1 cellular context compared by ENCODE assay signal in the genomic region with DNA sequence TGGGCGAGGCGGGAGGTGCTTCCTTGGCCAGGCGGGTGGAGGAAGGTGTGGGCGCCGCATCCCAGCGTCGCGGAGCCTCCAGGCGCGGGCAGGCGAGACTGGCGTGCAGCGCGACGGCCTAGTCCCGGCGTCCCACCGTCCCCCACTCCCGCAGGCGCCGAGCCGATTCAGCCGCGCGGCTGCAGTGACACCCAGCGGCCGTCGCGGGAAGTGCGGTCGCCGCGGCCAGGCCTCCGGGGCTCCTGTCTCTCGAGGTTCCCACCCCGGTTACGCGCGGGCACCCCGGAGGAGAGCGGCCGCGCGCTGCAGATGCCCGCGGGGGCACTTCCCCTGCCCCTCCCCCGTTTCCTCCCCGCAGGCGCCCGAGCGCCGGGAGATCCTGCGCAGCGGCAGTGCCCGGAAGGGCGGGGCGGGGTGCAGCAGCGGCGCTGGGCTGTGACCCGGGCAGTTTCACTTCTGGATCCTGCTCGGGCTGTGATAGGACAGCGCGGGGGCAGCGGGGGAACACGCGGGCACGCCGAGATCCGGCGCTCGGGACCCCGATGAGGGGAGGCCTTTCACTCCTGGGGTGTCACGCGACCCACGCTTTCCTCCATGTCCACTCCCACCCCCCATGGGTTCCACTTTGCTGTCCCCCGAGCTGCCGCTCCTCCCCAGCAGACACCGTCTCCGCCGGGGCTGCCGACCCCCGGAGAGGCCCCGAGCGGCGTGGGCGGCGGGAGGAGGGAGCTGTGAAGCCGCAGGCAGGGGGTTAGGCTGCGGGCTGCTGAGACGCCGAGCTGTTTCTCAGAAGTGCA.
A peak's percentile ranks its signal among the peaks of the same experiment; 100 is the strongest.
TF ChIP-seq lines count a peak whose summit lies in the region.

No MANE protein-coding gene starts in this region.

TF ChIP-seq in HepG2, 621 proteins besides CTCF, POLR2A, EP300 and RAD21 (continued from another document and continues in another):
- peak; percentile 52; the same call in 1 of the 2 replicates for TF ChIP-seq ZNF737 (CRISPR knock-in tag; IDR thresholded peaks at IDR 0.05; ENCODE audit: borderline replicate concordance)
- no peak for TF ChIP-seq NR2F2 (IDR thresholded peaks at IDR 0.05; ENCODE audit: borderline replicate concordance, low read depth)
- TF ChIP-seq SOX6 (IDR thresholded peaks at IDR 0.05), result no peak
- TF ChIP-seq SOX6 (CRISPR knock-in tag; IDR thresholded peaks at IDR 0.05), result peak; percentile 72
- peak; percentile 59; the same call in 1 of the 2 replicates for TF ChIP-seq SIN3A (IDR thresholded peaks at IDR 0.05; ENCODE audit: borderline replicate concordance, low read depth, low read length)
- TF ChIP-seq RFXAP (CRISPR knock-in tag; IDR thresholded peaks at IDR 0.05; ENCODE audit: borderline replicate concordance), result peak; percentile 91; the same call in 1 of the 2 replicates
- peak; percentile 73 for TF ChIP-seq PHF8 (CRISPR knock-in tag; IDR thresholded peaks at IDR 0.05)
- peak; percentile 94 for TF ChIP-seq ZSCAN20 (CRISPR knock-in tag; IDR thresholded peaks at IDR 0.05; ENCODE audit: borderline replicate concordance)
- TF ChIP-seq CHD2 (IDR thresholded peaks at IDR 0.05; ENCODE audit: low read depth, low read length), result no peak
- TF ChIP-seq TBX3 (IDR thresholded peaks at IDR 0.05; ENCODE audit: borderline replicate concordance), result no peak; the same call in 1 of the 2 replicates
- TF ChIP-seq ZNF75D (CRISPR knock-in tag; IDR thresholded peaks at IDR 0.05; ENCODE audit: borderline replicate concordance), result no peak
- TF ChIP-seq HMG20B (CRISPR knock-in tag; conservative IDR thresholded peaks at IDR 0.05), result peak; percentile 63; the same call in 1 of the 2 replicates
- TF ChIP-seq, protein P1, sequence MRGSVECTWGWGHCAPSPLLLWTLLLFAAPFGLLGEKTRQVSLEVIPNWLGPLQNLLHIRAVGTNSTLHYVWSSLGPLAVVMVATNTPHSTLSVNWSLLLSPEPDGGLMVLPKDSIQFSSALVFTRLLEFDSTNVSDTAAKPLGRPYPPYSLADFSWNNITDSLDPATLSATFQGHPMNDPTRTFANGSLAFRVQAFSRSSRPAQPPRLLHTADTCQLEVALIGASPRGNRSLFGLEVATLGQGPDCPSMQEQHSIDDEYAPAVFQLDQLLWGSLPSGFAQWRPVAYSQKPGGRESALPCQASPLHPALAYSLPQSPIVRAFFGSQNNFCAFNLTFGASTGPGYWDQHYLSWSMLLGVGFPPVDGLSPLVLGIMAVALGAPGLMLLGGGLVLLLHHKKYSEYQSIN (CRISPR knock-in tag; IDR thresholded peaks at IDR 0.05; ENCODE audit: borderline replicate concordance), result no peak
- TF ChIP-seq PAWR (CRISPR knock-in tag; IDR thresholded peaks at IDR 0.05; ENCODE audit: borderline replicate concordance), result peak; percentile 86; the same call in 1 of the 2 replicates
- TF ChIP-seq ZNF652 (CRISPR knock-in tag; IDR thresholded peaks at IDR 0.05; ENCODE audit: borderline replicate concordance, low read depth), result no peak
- TF ChIP-seq FOSL1 (CRISPR knock-in tag; IDR thresholded peaks at IDR 0.05; ENCODE audit: borderline replicate concordance), result no peak; the same call in 1 of the 2 replicates
- peak; percentile 89; the same call in 1 of the 2 replicates for TF ChIP-seq TBX2 (CRISPR knock-in tag; IDR thresholded peaks at IDR 0.05; ENCODE audit: borderline replicate concordance)
- TF ChIP-seq, protein P2, sequence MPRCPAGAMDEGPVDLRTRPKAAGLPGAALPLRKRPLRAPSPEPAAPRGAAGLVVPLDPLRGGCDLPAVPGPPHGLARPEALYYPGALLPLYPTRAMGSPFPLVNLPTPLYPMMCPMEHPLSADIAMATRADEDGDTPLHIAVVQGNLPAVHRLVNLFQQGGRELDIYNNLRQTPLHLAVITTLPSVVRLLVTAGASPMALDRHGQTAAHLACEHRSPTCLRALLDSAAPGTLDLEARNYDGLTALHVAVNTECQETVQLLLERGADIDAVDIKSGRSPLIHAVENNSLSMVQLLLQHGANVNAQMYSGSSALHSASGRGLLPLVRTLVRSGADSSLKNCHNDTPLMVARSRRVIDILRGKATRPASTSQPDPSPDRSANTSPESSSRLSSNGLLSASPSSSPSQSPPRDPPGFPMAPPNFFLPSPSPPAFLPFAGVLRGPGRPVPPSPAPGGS (CRISPR knock-in tag; IDR thresholded peaks at IDR 0.05), result peak; percentile 80; the same call in 1 of the 2 replicates
- TF ChIP-seq, protein P3, sequence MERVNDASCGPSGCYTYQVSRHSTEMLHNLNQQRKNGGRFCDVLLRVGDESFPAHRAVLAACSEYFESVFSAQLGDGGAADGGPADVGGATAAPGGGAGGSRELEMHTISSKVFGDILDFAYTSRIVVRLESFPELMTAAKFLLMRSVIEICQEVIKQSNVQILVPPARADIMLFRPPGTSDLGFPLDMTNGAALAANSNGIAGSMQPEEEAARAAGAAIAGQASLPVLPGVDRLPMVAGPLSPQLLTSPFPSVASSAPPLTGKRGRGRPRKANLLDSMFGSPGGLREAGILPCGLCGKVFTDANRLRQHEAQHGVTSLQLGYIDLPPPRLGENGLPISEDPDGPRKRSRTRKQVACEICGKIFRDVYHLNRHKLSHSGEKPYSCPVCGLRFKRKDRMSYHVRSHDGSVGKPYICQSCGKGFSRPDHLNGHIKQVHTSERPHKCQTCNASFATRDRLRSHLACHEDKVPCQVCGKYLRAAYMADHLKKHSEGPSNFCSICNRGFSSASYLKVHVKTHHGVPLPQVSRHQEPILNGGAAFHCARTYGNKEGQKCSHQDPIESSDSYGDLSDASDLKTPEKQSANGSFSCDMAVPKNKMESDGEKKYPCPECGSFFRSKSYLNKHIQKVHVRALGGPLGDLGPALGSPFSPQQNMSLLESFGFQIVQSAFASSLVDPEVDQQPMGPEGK (CRISPR knock-in tag; IDR thresholded peaks at IDR 0.05), result peak; percentile 97
- no peak; the same call in 1 of the 2 replicates for TF ChIP-seq ZNF24 (IDR thresholded peaks at IDR 0.05)
- no peak for TF ChIP-seq HOXA7 (CRISPR knock-in tag; IDR thresholded peaks at IDR 0.05)
- TF ChIP-seq, protein P4, sequence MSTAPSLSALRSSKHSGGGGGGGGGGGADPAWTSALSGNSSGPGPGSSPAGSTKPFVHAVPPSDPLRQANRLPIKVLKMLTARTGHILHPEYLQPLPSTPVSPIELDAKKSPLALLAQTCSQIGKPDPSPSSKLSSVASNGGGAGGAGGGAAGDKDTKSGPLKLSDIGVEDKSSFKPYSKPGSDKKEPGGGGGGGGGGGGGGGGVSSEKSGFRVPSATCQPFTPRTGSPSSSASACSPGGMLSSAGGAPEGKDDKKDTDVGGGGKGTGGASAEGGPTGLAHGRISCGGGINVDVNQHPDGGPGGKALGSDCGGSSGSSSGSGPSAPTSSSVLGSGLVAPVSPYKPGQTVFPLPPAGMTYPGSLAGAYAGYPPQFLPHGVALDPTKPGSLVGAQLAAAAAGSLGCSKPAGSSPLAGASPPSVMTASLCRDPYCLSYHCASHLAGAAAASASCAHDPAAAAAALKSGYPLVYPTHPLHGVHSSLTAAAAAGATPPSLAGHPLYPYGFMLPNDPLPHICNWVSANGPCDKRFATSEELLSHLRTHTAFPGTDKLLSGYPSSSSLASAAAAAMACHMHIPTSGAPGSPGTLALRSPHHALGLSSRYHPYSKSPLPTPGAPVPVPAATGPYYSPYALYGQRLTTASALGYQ (CRISPR knock-in tag; IDR thresholded peaks at IDR 0.05), result peak; percentile 79; the same call in 1 of the 2 replicates
- TF ChIP-seq FLYWCH1 (CRISPR knock-in tag; IDR thresholded peaks at IDR 0.05), result no peak
- TF ChIP-seq RFX3 (CRISPR knock-in tag; IDR thresholded peaks at IDR 0.05), result no peak
- no peak for TF ChIP-seq SRF (IDR thresholded peaks at IDR 0.05; ENCODE audit: low read depth, low read length)
- TF ChIP-seq ETV6 (CRISPR knock-in tag; conservative IDR thresholded peaks at IDR 0.05), result no peak; the same call in none of the 2 replicates
- peak; percentile 75; the same call in 1 of the 2 replicates for TF ChIP-seq MAZ (IDR thresholded peaks at IDR 0.05; ENCODE audit: borderline replicate concordance, low read depth, low read length)
- TF ChIP-seq MAZ (CRISPR knock-in tag; IDR thresholded peaks at IDR 0.05; ENCODE audit: low read depth), result peak; percentile 99
- TF ChIP-seq HNF4G (IDR thresholded peaks at IDR 0.05; ENCODE audit: borderline replicate concordance, low read depth, low read length), result no peak; the same call in 1 of the 2 replicates
- TF ChIP-seq HNF4G (CRISPR knock-in tag; IDR thresholded peaks at IDR 0.05; ENCODE audit: borderline replicate concordance, low read depth), result peak; percentile 47; the same call in 1 of the 2 replicates
- peak; percentile 91; the same call in 1 of the 2 replicates for TF ChIP-seq ZNF569 (CRISPR knock-in tag; IDR thresholded peaks at IDR 0.05; ENCODE audit: borderline replicate concordance)
- TF ChIP-seq, protein P5, sequence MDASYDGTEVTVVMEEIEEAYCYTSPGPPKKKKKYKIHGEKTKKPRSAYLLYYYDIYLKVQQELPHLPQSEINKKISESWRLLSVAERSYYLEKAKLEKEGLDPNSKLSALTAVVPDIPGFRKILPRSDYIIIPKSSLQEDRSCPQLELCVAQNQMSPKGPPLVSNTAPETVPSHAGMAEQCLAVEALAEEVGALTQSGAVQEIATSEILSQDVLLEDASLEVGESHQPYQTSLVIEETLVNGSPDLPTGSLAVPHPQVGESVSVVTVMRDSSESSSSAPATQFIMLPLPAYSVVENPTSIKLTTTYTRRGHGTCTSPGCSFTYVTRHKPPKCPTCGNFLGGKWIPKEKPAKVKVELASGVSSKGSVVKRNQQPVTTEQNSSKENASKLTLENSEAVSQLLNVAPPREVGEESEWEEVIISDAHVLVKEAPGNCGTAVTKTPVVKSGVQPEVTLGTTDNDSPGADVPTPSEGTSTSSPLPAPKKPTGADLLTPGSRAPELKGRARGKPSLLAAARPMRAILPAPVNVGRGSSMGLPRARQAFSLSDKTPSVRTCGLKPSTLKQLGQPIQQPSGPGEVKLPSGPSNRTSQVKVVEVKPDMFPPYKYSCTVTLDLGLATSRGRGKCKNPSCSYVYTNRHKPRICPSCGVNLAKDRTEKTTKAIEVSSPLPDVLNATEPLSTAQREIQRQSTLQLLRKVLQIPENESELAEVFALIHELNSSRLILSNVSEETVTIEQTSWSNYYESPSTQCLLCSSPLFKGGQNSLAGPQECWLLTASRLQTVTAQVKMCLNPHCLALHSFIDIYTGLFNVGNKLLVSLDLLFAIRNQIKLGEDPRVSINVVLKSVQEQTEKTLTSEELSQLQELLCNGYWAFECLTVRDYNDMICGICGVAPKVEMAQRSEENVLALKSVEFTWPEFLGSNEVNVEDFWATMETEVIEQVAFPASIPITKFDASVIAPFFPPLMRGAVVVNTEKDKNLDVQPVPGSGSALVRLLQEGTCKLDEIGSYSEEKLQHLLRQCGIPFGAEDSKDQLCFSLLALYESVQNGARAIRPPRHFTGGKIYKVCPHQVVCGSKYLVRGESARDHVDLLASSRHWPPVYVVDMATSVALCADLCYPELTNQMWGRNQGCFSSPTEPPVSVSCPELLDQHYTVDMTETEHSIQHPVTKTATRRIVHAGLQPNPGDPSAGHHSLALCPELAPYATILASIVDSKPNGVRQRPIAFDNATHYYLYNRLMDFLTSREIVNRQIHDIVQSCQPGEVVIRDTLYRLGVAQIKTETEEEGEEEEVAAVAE (CRISPR knock-in tag; IDR thresholded peaks at IDR 0.05; ENCODE audit: borderline replicate concordance), result peak; percentile 57
- TF ChIP-seq KLF11 (CRISPR knock-in tag; IDR thresholded peaks at IDR 0.05), result no peak; the same call in 1 of the 2 replicates
- no peak for TF ChIP-seq CREM (IDR thresholded peaks at IDR 0.05)
- no peak for TF ChIP-seq CREM (CRISPR knock-in tag; IDR thresholded peaks at IDR 0.05)
- TF ChIP-seq, protein P6, sequence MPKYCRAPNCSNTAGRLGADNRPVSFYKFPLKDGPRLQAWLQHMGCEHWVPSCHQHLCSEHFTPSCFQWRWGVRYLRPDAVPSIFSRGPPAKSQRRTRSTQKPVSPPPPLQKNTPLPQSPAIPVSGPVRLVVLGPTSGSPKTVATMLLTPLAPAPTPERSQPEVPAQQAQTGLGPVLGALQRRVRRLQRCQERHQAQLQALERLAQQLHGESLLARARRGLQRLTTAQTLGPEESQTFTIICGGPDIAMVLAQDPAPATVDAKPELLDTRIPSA (CRISPR knock-in tag; IDR thresholded peaks at IDR 0.05; ENCODE audit: borderline replicate concordance), result peak; percentile 89
- peak; percentile 86 for TF ChIP-seq RXRA (CRISPR knock-in tag; IDR thresholded peaks at IDR 0.05)
- TF ChIP-seq RBAK (CRISPR knock-in tag; IDR thresholded peaks at IDR 0.05), result 0 out of 2 replicates have a peak, but pooled peaks have one; percentile 34
- TF ChIP-seq, protein P7, sequence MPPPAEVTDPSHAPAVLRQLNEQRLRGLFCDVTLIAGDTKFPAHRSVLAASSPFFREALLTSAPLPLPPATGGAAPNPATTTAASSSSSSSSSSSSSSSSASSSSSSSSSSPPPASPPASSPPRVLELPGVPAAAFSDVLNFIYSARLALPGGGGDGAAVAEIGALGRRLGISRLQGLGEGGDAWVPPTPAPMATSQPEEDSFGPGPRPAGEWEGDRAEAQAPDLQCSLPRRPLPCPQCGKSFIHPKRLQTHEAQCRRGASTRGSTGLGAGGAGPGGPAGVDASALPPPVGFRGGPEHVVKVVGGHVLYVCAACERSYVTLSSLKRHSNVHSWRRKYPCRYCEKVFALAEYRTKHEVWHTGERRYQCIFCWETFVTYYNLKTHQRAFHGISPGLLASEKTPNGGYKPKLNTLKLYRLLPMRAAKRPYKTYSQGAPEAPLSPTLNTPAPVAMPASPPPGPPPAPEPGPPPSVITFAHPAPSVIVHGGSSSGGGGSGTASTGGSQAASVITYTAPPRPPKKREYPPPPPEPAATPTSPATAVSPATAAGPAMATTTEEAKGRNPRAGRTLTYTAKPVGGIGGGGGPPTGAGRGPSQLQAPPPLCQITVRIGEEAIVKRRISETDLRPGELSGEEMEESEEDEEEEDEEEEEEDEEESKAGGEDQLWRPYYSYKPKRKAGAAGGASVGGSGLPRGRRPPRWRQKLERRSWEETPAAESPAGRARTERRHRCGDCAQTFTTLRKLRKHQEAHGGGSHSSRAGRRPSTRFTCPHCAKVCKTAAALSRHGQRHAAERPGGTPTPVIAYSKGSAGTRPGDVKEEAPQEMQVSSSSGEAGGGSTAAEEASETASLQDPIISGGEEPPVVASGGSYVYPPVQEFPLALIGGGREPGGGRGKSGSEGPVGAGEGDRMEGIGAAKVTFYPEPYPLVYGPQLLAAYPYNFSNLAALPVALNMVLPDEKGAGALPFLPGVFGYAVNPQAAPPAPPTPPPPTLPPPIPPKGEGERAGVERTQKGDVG (CRISPR knock-in tag; IDR thresholded peaks at IDR 0.05; ENCODE audit: borderline replicate concordance), result peak; percentile 21; the same call in 1 of the 2 replicates
